In the genomic region with DNA sequence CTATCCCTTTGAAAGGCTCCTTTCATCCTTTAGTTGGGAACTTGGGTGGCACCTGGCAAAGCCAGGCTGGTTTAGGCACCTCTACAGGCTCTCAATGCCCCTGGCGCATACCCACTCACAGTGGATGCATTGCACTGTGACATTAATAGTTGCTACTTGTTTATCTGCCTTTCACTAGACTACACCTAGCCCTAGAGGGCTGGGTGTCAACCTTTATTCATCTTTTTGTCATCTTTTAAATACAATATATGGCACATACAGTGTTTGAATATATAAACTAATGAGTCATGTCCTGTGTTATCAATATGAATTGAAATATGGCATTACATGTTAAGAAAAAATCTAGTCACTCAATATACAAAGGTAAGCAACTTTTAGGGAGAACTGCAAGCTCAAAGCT, we compare ENCODE assay signal across 1 cellular context.
TF ChIP-seq lines count a peak whose summit lies in the region.

No MANE protein-coding gene starts in this region.

TF ChIP-seq in GM23338, 12 proteins besides CTCF, POLR2A, EP300 and RAD21 (continued from another document):
- TF ChIP-seq, protein P1, sequence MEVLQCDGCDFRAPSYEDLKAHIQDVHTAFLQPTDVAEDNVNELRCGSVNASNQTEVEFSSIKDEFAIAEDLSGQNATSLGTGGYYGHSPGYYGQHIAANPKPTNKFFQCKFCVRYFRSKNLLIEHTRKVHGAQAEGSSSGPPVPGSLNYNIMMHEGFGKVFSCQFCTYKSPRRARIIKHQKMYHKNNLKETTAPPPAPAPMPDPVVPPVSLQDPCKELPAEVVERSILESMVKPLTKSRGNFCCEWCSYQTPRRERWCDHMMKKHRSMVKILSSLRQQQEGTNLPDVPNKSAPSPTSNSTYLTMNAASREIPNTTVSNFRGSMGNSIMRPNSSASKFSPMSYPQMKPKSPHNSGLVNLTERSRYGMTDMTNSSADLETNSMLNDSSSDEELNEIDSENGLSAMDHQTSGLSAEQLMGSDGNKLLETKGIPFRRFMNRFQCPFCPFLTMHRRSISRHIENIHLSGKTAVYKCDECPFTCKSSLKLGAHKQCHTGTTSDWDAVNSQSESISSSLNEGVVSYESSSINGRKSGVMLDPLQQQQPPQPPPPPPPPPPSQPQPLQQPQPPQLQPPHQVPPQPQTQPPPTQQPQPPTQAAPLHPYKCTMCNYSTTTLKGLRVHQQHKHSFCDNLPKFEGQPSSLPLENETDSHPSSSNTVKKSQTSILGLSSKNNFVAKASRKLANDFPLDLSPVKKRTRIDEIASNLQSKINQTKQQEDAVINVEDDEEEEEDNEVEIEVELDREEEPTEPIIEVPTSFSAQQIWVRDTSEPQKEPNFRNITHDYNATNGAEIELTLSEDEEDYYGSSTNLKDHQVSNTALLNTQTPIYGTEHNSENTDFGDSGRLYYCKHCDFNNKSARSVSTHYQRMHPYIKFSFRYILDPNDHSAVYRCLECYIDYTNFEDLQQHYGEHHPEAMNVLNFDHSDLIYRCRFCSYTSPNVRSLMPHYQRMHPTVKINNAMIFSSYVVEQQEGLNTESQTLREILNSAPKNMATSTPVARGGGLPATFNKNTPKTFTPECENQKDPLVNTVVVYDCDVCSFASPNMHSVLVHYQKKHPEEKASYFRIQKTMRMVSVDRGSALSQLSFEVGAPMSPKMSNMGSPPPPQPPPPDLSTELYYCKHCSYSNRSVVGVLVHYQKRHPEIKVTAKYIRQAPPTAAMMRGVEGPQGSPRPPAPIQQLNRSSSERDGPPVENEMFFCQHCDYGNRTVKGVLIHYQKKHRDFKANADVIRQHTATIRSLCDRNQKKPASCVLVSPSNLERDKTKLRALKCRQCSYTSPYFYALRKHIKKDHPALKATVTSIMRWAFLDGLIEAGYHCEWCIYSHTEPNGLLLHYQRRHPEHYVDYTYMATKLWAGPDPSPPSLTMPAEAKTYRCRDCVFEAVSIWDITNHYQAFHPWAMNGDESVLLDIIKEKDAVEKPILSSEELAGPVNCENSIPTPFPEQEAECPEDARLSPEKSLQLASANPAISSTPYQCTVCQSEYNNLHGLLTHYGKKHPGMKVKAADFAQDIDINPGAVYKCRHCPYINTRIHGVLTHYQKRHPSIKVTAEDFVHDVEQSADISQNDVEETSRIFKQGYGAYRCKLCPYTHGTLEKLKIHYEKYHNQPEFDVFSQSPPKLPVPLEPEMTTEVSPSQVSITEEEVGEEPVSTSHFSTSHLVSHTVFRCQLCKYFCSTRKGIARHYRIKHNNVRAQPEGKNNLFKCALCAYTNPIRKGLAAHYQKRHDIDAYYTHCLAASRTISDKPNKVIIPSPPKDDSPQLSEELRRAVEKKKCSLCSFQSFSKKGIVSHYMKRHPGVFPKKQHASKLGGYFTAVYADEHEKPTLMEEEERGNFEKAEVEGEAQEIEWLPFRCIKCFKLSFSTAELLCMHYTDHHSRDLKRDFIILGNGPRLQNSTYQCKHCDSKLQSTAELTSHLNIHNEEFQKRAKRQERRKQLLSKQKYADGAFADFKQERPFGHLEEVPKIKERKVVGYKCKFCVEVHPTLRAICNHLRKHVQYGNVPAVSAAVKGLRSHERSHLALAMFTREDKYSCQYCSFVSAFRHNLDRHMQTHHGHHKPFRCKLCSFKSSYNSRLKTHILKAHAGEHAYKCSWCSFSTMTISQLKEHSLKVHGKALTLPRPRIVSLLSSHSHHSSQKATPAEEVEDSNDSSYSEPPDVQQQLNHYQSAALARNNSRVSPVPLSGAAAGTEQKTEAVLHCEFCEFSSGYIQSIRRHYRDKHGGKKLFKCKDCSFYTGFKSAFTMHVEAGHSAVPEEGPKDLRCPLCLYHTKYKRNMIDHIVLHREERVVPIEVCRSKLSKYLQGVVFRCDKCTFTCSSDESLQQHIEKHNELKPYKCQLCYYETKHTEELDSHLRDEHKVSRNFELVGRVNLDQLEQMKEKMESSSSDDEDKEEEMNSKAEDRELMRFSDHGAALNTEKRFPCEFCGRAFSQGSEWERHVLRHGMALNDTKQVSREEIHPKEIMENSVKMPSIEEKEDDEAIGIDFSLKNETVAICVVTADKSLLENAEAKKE (CRISPR knock-in tag; IDR thresholded peaks at IDR 0.05) = no peak
- no peak for TF ChIP-seq ZNF331 (CRISPR knock-in tag; IDR thresholded peaks at IDR 0.05; ENCODE audit: low read depth)
- no peak for TF ChIP-seq EZH2phosphoT487 (IDR thresholded peaks at IDR 0.05; ENCODE audit: unreplicated experiment)
- TF ChIP-seq, protein P2, sequence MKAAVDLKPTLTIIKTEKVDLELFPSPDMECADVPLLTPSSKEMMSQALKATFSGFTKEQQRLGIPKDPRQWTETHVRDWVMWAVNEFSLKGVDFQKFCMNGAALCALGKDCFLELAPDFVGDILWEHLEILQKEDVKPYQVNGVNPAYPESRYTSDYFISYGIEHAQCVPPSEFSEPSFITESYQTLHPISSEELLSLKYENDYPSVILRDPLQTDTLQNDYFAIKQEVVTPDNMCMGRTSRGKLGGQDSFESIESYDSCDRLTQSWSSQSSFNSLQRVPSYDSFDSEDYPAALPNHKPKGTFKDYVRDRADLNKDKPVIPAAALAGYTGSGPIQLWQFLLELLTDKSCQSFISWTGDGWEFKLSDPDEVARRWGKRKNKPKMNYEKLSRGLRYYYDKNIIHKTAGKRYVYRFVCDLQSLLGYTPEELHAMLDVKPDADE (IDR thresholded peaks at IDR 0.05) = no peak
- TF ChIP-seq STAT1 (IDR thresholded peaks at IDR 0.05; ENCODE audit: unreplicated experiment) = no peak
